ENCODE assay signal across 30 cellular contexts in the genomic region with DNA sequence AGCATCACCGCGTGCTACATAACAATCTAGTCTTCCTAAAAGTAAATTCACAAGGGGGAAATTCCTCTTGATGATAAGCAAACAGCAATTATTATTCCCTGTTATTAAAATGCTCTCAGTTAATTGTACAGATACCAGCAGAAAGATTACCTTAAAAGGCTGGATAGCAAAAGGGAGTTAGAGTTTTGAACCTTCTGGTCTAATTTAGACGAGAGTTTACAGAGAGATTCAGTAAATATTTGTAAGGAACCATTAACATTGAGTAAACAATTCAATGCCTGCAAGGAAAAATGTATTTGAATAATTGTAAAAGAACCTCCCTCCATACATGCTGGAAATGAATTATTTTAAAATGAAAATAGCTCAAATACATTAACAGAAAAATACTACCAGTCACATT.
DNase-seq lines count a peak whose midpoint lies in the region; ATAC-seq lines count a peak whose summit lies in the region.
"Had no signal": no experiment of that assay in that cellular context is flagged by ENCODE, and none has a peak within 500 bp of the region (broad histone marks: within the 10 kb centered on the region; RNA-seq: fewer than 3 reads in every experiment).

No MANE protein-coding gene starts in this region.

- H3K36me3 ChIP-seq in iPS-20b (ENCODE audit: insufficient read depth, low read depth, low read length) (no peaks in the 10 kb centered on the region), neuronal stem cell (replicated peaks in 1 of 2; ENCODE audit: control insufficient read depth in 2 of 2, insufficient read depth in 2 of 2, low read length in 2 of 2) (no peaks in the 10 kb centered on the region)
- H3K36me3 ChIP-seq: cardiac muscle cell, esophagus squamous epithelium, gastroesophageal sphincter, spleen had no signal

- DNase-seq in DMS79 treated with DMSO at 0.1 percent for 48 hours (lab: John Stamatoyannopoulos, UW) (peak; percentile 20), DMS79 (lab: John Stamatoyannopoulos, UW) (no peak), NCI-H2081 treated with DMSO at 0.1 percent for 48 hours (lab: John Stamatoyannopoulos, UW) (peak; percentile 31), neuronal stem cell (ENCODE audit: low spot score) (no peak), DMS 273 treated with DMSO at 0.1 percent for 48 hours (lab: John Stamatoyannopoulos, UW) (no peak), UCSD-AML1 (lab: John Stamatoyannopoulos, UW; ENCODE audit: unreplicated experiment) (no peak)
- DNase-seq: 8988T; activated CD4-positive, alpha-beta T cell treated with anti-CD3 and anti-CD28 coated beads, Interleukin-2, amount 50 U/mL, for 48 hours; activated CD4-positive, CD25-positive, alpha-beta regulatory T cell; activated CD8-positive, alpha-beta memory T cell treated with anti-CD3 and anti-CD28 coated beads, Interleukin-2, amount 50 U/mL, for 48 hours; anterior cingulate cortex; effector memory CD8-positive, alpha-beta T cell; esophagus squamous epithelium; H9; islet precursor cell; left ventricle myocardium superior; mucosa of descending colon; spleen; stimulated activated CD4-positive, alpha-beta T cell treated with anti-CD3 and anti-CD28 coated beads, Interleukin-2, amount 100 ng/mL, for 48 hours; substantia nigra; T1000 had no signal

- no peak overlapping the region for H3K4me3 ChIP-seq in iPS-20b (ENCODE audit: low read length)
- H3K4me3 ChIP-seq in neuronal stem cell (ENCODE audit: low read length in 2 of 2), result no peak overlapping the region
- H3K4me3 ChIP-seq: cardiac muscle cell, coronary artery, esophagus squamous epithelium, gastroesophageal sphincter, mucosa of descending colon, spleen had no signal

- H3K9me3 ChIP-seq in iPS-20b (ENCODE audit: insufficient read depth, low read depth, low read length), result no peaks in the 10 kb centered on the region
- H3K9me3 ChIP-seq in neuronal stem cell (replicated peaks in 1 of 2; ENCODE audit: control insufficient read depth in 2 of 2, insufficient read depth in 1 of 2, low read depth in 1 of 2, low read length in 2 of 2), result no peaks in the 10 kb centered on the region
- H3K9me3 ChIP-seq: esophagus squamous epithelium, gastroesophageal sphincter, mucosa of descending colon, spleen had no signal

- H3K4ac ChIP-seq in neuronal stem cell (ENCODE audit: low read length), result no peak overlapping the region

- no peak overlapping the region for H2BK15ac ChIP-seq in neuronal stem cell (ENCODE audit: low read length)

- no peak overlapping the region for H2BK5ac ChIP-seq in neuronal stem cell (ENCODE audit: low read length)

- H3K23ac ChIP-seq in neuronal stem cell (ENCODE audit: low read depth, low read length, poor library complexity), result no peak overlapping the region

- WGBS in neuronal stem cell (ENCODE audit: extremely low coverage in 2 of 2, insufficient read length in 2 of 2, insufficient replicate concordance in 1 of 2), 2 donors, result no CpG with 5 or more reads among the region's 3 CpGs

- no peak for ATAC-seq in GM21619 (IDR thresholded peaks at IDR 0.05; ENCODE audit: unreplicated experiment)
- ATAC-seq: activated naive CD4-positive, alpha-beta T cell treated with anti-CD3 and anti-CD28 coated beads, Interleukin-2, amount 50 U/mL, for 72 hours; activated T-helper 17 cell treated with anti-CD3 and anti-CD28 coated beads, Interleukin-2, amount 50 U/mL, for 72 hours; effector memory CD8-positive, alpha-beta T cell; gastroesophageal sphincter; left ventricle myocardium superior; mucosa of descending colon; stimulated activated effector memory CD8-positive, alpha-beta T cell treated with anti-CD3 and anti-CD28 coated beads, Interleukin-12 subunit alpha, Interleukin-12 subunit beta, amount 100 ng/mL, for 72 hours had no signal

- H2BK120ac ChIP-seq in neuronal stem cell (ENCODE audit: low read depth, low read length), result no peak overlapping the region

- H4K8ac ChIP-seq in neuronal stem cell (ENCODE audit: low read depth, low read length), result no peak overlapping the region

- H3K79me1 ChIP-seq in neuronal stem cell (ENCODE audit: low read depth, low read length), result no peaks in the 10 kb centered on the region

- no peak overlapping the region for H2BK12ac ChIP-seq in neuronal stem cell (ENCODE audit: low read length)

- H2AK5ac ChIP-seq in neuronal stem cell (ENCODE audit: low read depth, low read length), result no peak overlapping the region

- H3K4me2 ChIP-seq in neuronal stem cell (ENCODE audit: insufficient read depth, low read length, poor library complexity, severe bottlenecking), result no peak overlapping the region

- H3K18ac ChIP-seq in neuronal stem cell (ENCODE audit: low read length), result no peak overlapping the region

- H3K9ac ChIP-seq in iPS-20b (ENCODE audit: low read depth, low read length), result peak overlapping the region; percentile 3; the same call in 1 of the 2 replicates
- H3K9ac ChIP-seq in neuronal stem cell (ENCODE audit: low read depth, low read length, poor library complexity), result no peak overlapping the region

- H3K27me3 ChIP-seq in iPS-20b (ENCODE audit: insufficient read depth, low read length) (no peaks in the 10 kb centered on the region), neuronal stem cell (ENCODE audit: control insufficient read depth in 3 of 3, insufficient read depth in 3 of 3, low read depth in 1 of 3, low read length in 3 of 3) (no peaks in the 10 kb centered on the region)
- H3K27me3 ChIP-seq: cardiac muscle cell, esophagus squamous epithelium, gastroesophageal sphincter, spleen had no signal

- H3K27ac ChIP-seq in iPS-20b (ENCODE audit: low read length), result no peak overlapping the region
- no peak overlapping the region for H3K27ac ChIP-seq in neuronal stem cell (replicated peaks; ENCODE audit: low read length)
- H3K27ac ChIP-seq: cardiac muscle cell, coronary artery, esophagus squamous epithelium, gastroesophageal sphincter, HL-60, spleen had no signal

- H2AFZ ChIP-seq in neuronal stem cell (ENCODE audit: low read length), result peak overlapping the region; percentile 74

- peaks cover 13% of the 10 kb centered on the region for H3K4me1 ChIP-seq in iPS-20b (ENCODE audit: insufficient read depth, low read length)
- peaks cover 4 to 25% of the 10 kb centered on the region in 2 donors for H3K4me1 ChIP-seq in neuronal stem cell (ENCODE audit: control insufficient read depth in 2 of 2, insufficient read depth in 1 of 2, low read depth in 1 of 2, low read length in 2 of 2)
- H3K4me1 ChIP-seq: esophagus squamous epithelium had no signal

- no peak overlapping the region for H3K14ac ChIP-seq in neuronal stem cell (ENCODE audit: low read length)

- no peak overlapping the region for H4K91ac ChIP-seq in neuronal stem cell (ENCODE audit: low read depth, low read length, poor library complexity)

Comparison
In these comparisons a context has a peak if more than half of its experiments do, and no peak if none do; other contexts are left out.
1. DNase-seq: peak in DMS79 treated with DMSO at 0.1 percent for 48 hours (single experiment) and NCI-H2081 treated with DMSO at 0.1 percent for 48 hours (single experiment); none in DMS79 (single experiment), neuronal stem cell (single experiment), DMS 273 treated with DMSO at 0.1 percent for 48 hours (single experiment) and UCSD-AML1 (single experiment).